Comparison of ENCODE assay signal across 8 cellular contexts in genomic region chr5:178551059-178551458, GRCh38. TPM values are rescaled to one million over a fixed set of nuclear protein-coding genes. Genes with fewer than 3 reads are reported as not detected.
DNase-seq lines count a peak whose midpoint lies in the region; ATAC-seq and TF ChIP-seq lines count a peak whose summit lies in the region.

No MANE protein-coding gene starts in this region.

- H3K27me3 ChIP-seq in neural progenitor cell: peaks cover 51% of the 10 kb centered on the region

- DNase-seq in G401 (ENCODE audit: low spot score) (peak; percentile 69), NCI-H2196 treated with DMSO at 0.1 percent for 48 hours (lab: John Stamatoyannopoulos, UW; ENCODE audit: unreplicated experiment) (peak; percentile 21), chondrocyte (ENCODE audit: low spot score) (no peak), neural progenitor cell (ENCODE audit: low spot score) (no peak), GM19240 (ENCODE audit: insufficient read length, low spot score) (no peak), NCI-H1436 (lab: John Stamatoyannopoulos, UW) (no peak)
- DNase-seq in activated CD8-positive, alpha-beta memory T cell treated with anti-CD3 and anti-CD28 coated beads, Interleukin-2, amount 50 U/mL, for 48 hours: no peak

- in situ Hi-C loops in G401 (cut with HindIII; ENCODE audit: low sequenced_read_pairs): no loop called here

- no peak for ATAC-seq in GM19463 (IDR thresholded peaks at IDR 0.05; ENCODE audit: unreplicated experiment)

- no peak overlapping the region for H3K9ac ChIP-seq in neural progenitor cell

- peak; percentile 85 for TF ChIP-seq CTCF in chondrocyte (IDR thresholded peaks at IDR 0.05)
- peak; percentile 65 for TF ChIP-seq CTCF in neural progenitor cell (IDR thresholded peaks at IDR 0.05)

- H3K9me3 Mint-ChIP-seq in chondrocyte (ENCODE audit: low read depth) (no peaks in the 10 kb centered on the region), neural progenitor cell (peaks cover 5% of the 10 kb centered on the region)

- H3K27ac Mint-ChIP-seq in chondrocyte (ENCODE audit: unreplicated experiment): no peak overlapping the region
- H3K27ac Mint-ChIP-seq in neural progenitor cell: no peak overlapping the region

- no peaks in the 10 kb centered on the region for H3K27me3 Mint-ChIP-seq in chondrocyte (ENCODE audit: low read depth)
- peaks cover 6% of the 10 kb centered on the region for H3K27me3 Mint-ChIP-seq in neural progenitor cell (ENCODE audit: insufficient read depth, low read depth)

- no peaks in the 10 kb centered on the region for H3K4me1 ChIP-seq in neural progenitor cell

- H2AFZ ChIP-seq in neural progenitor cell (replicated peaks): no peak overlapping the region

- H3K79me2 ChIP-seq in neural progenitor cell (ENCODE audit: low read depth): no peaks in the 10 kb centered on the region

- no peaks in the 10 kb centered on the region for H3F3A ChIP-seq in neural progenitor cell (ENCODE audit: low read depth)

- H3K4me1 Mint-ChIP-seq in chondrocyte (ENCODE audit: low read depth): peaks cover 7% of the 10 kb centered on the region
- peaks cover 43% of the 10 kb centered on the region for H3K4me1 Mint-ChIP-seq in neural progenitor cell

- no peak overlapping the region for H3K4me2 ChIP-seq in neural progenitor cell

- H3K9me3 ChIP-seq in neural progenitor cell (ENCODE audit: low read depth): no peaks in the 10 kb centered on the region

- H3K36me3 Mint-ChIP-seq in chondrocyte (ENCODE audit: low read depth): no peaks in the 10 kb centered on the region
- H3K36me3 Mint-ChIP-seq in neural progenitor cell: no peaks in the 10 kb centered on the region

- no peak overlapping the region for H3K4me3 Mint-ChIP-seq in chondrocyte (ENCODE audit: unreplicated experiment)
- H3K4me3 Mint-ChIP-seq in neural progenitor cell: no peak overlapping the region

- H3K36me3 ChIP-seq in neural progenitor cell: no peaks in the 10 kb centered on the region

- no peak overlapping the region for H3K27ac ChIP-seq in neural progenitor cell

- H4K20me1 ChIP-seq in neural progenitor cell (ENCODE audit: low read depth): no peaks in the 10 kb centered on the region

- no peak overlapping the region for H3K4me3 ChIP-seq in neural progenitor cell

RNA-seq across cellular contexts. Expression of gene COL23A1, which starts 39.1 kb away (rescaled TPM):
- total RNA-seq in G401 (2014; rRNA removed; shearing (Covaris generic)): 0.06 TPM in 1 of 2 replicates, not detected in the other
- total RNA-seq in chondrocyte (0.12 to 0.15 TPM in 2 of 3 replicates, not detected in the other), neural progenitor cell (ENCODE audit: low replicate concordance) (1.3 TPM in 1 of 2 replicates, not detected in the other)

Comparison
In these comparisons a context has a peak if more than half of its experiments do, and no peak if none do; other contexts are left out.
1. DNase-seq: peak in G401 (single experiment) and NCI-H2196 treated with DMSO at 0.1 percent for 48 hours (single experiment); none in chondrocyte (single experiment), neural progenitor cell (single experiment), GM19240 (single experiment), activated CD8-positive, alpha-beta memory T cell treated with anti-CD3 and anti-CD28 coated beads, Interleukin-2, amount 50 U/mL, for 48 hours (single experiment) and NCI-H1436 (single experiment).